8 cellular contexts compared by ENCODE assay signal in genomic region chr10:101120884-101121660, GRCh38. TPM values are rescaled to one million over a fixed set of nuclear protein-coding genes. Genes with fewer than 3 reads are reported as not detected.
A peak's percentile ranks its signal among the peaks of the same experiment; 100 is the strongest.
DNase-seq lines count a peak whose midpoint lies in the region; ATAC-seq, FAIRE-seq and TF ChIP-seq lines count a peak whose summit lies in the region.

No MANE protein-coding gene starts in this region.

- H3K9me3 ChIP-seq in CD4-positive, alpha-beta memory T cell (ENCODE audit: control insufficient read depth in 1 of 2, low read length in 2 of 2) = no peaks in the 10 kb centered on the region
- no peaks in the 10 kb centered on the region for H3K9me3 ChIP-seq in mammary epithelial cell (replicated peaks; ENCODE audit: insufficient read depth, low read length)
- no peaks in the 10 kb centered on the region for H3K9me3 ChIP-seq in mononuclear cell (ENCODE audit: low read depth, low read length)
- no peaks in the 10 kb centered on the region for H3K9me3 ChIP-seq in vagina

- H3K36me3 ChIP-seq in CD4-positive, alpha-beta memory T cell (ENCODE audit: insufficient read depth, low read length) = no peaks in the 10 kb centered on the region
- no peaks in the 10 kb centered on the region for H3K36me3 ChIP-seq in mammary epithelial cell (ENCODE audit: insufficient read depth, low read length)
- no peaks in the 10 kb centered on the region for H3K36me3 ChIP-seq in vagina

- H2AFZ ChIP-seq in mammary epithelial cell (ENCODE audit: low read depth, low read length) = peak overlapping the region; percentile 86

- H3K4me1 ChIP-seq in CD4-positive, alpha-beta memory T cell (ENCODE audit: insufficient read depth, low read length) = peaks cover 30% of the 10 kb centered on the region
- peaks cover 26% of the 10 kb centered on the region for H3K4me1 ChIP-seq in mammary epithelial cell (ENCODE audit: insufficient read depth, low read length)
- peaks cover 25% of the 10 kb centered on the region for H3K4me1 ChIP-seq in mononuclear cell (ENCODE audit: insufficient read depth, low read length)
- peaks cover 18% of the 10 kb centered on the region for H3K4me1 ChIP-seq in vagina

- no peak for TF ChIP-seq POLR2A in vagina (IDR thresholded peaks at IDR 0.05)

- H3K4me2 ChIP-seq in mammary epithelial cell (ENCODE audit: insufficient read depth, low read depth, low read length) = peak overlapping the region; percentile 82

- no peak for ATAC-seq in GM21737 (IDR thresholded peaks at IDR 0.05; ENCODE audit: unreplicated experiment)

- BruUV-seq in mammary epithelial cell (replicated peaks; lab: Mats Ljungman, UMichigan) = no TSS peak

- intact Hi-C loops in CD4-positive, alpha-beta memory T cell (cut with micrococcal nuclease) = loop anchor here (2.0 to 5.0 kb wide), 2 partner anchors 18 to 54 kb away; no protein-coding TSS in a partner anchor
- intact Hi-C loops in mammary epithelial cell (cut with micrococcal nuclease) = no loop called here
- intact Hi-C loops in vagina (cut with DNase I) = no loop called here

- H4K20me1 ChIP-seq in mammary epithelial cell (ENCODE audit: insufficient read depth, low read length) = no peaks in the 10 kb centered on the region

- peaks cover 36% of the 10 kb centered on the region for H3K27me3 ChIP-seq in CD4-positive, alpha-beta memory T cell (ENCODE audit: insufficient read depth, low read length)
- peaks cover 28% of the 10 kb centered on the region for H3K27me3 ChIP-seq in mammary epithelial cell (ENCODE audit: insufficient read depth, low read length)
- peaks cover 69% of the 10 kb centered on the region for H3K27me3 ChIP-seq in mononuclear cell (ENCODE audit: insufficient read depth, low read length)
- H3K27me3 ChIP-seq in vagina = peaks cover 20% of the 10 kb centered on the region

- POLR2A ChIA-PET in CD4-positive, alpha-beta memory T cell (lab: Charles Lee; ENCODE audit: partially characterized antibody) = no interaction called here

- DNase-seq in CD4-positive, alpha-beta memory T cell = peak in 4 of 5 donors; percentile 46 to 54 (median 48)
- DNase-seq in mammary epithelial cell (no peak), vagina (ENCODE audit: extremely low spot score in 2 of 2) (no peak), HTR-8/SVneo (ENCODE audit: insufficient read length, low spot score) (no peak), NCI-H446 (lab: John Stamatoyannopoulos, UW) (no peak)

- H3K4me3 ChIP-seq in CD4-positive, alpha-beta memory T cell (ENCODE audit: low read length in 2 of 2) = peak overlapping the region; percentile 62 to 84
- H3K4me3 ChIP-seq in mammary epithelial cell (replicated peaks in 1 of 3; ENCODE audit: insufficient read depth in 1 of 3, low read depth in 2 of 3, low read length in 3 of 3) (peak overlapping the region; percentile 1 to 34 (median 32)), mononuclear cell (ENCODE audit: low read length) (peak overlapping the region; percentile 30), vagina (peak overlapping the region; percentile 43 to 45)

- 35% methylated on average over 23 of the region's 41 CpGs for whole genome bisulfite sequencing in mammary epithelial cell (ENCODE audit: low coverage, missing lambda C conversion rate)

- H3K27ac ChIP-seq in CD4-positive, alpha-beta memory T cell (ENCODE audit: low read depth, low read length) = no peak overlapping the region
- H3K27ac ChIP-seq in mammary epithelial cell (ENCODE audit: insufficient read depth, low read depth, low read length) (no peak overlapping the region), vagina (no peak overlapping the region)

- in situ Hi-C loops in mammary epithelial cell (cut with MboI; ENCODE audit: low sequenced_read_pairs in 2 of 2) = no loop called here

- no peak overlapping the region for H3K9ac ChIP-seq in mammary epithelial cell (ENCODE audit: insufficient read depth, low read length)

- peak overlapping the region; percentile 62 to 94 (median 87) for H3K27ac Mint-ChIP-seq in CD4-positive, alpha-beta memory T cell
- peak overlapping the region; percentile 20 to 86 (median 73) for H3K27ac Mint-ChIP-seq in IgD-negative memory B cell

- H3K79me2 ChIP-seq in mammary epithelial cell (ENCODE audit: insufficient read depth, low read length) = no peaks in the 10 kb centered on the region

- H3K36me3 Mint-ChIP-seq in CD4-positive, alpha-beta memory T cell = peaks cover 0 to 4% of the 10 kb centered on the region in 2 donors
- H3K36me3 Mint-ChIP-seq in IgD-negative memory B cell = peaks cover 2% of the 10 kb centered on the region

- TF ChIP-seq CTCF in mammary epithelial cell (conservative IDR thresholded peaks at IDR 0.05 in 1 of 2, IDR thresholded peaks at IDR 0.05 in 1 of 2; ENCODE audit: extremely low read depth in 1 of 2, insufficient read depth in 1 of 2, low read depth in 1 of 2, low read length in 2 of 2) (no peak), vagina (IDR thresholded peaks at IDR 0.05) (no peak)

- dilution Hi-C loops in mammary epithelial cell (cut with HindIII; ENCODE audit: low sequenced_read_pairs) = no loop called here

- CTCF ChIA-PET in CD4-positive, alpha-beta memory T cell (lab: Charles Lee; ENCODE audit: partially characterized antibody) = interaction anchor here (1.2 to 8.4 kb wide), 4 partner anchors 21 to 26 kb away, joined by 3 to 55 read pairs (median 8); no protein-coding TSS in a partner anchor
- CTCF ChIA-PET in mammary epithelial cell (lab: Charles Lee; ENCODE audit: low non-redundant PET) = no interaction called here

- no peaks in the 10 kb centered on the region for H3K9me3 Mint-ChIP-seq in CD4-positive, alpha-beta memory T cell
- peaks cover 0 to 1% (median under 1%) of the 10 kb centered on the region in 3 donors for H3K9me3 Mint-ChIP-seq in IgD-negative memory B cell

- no peak for FAIRE-seq in HTR-8/SVneo (lab: Jason Lieb, UNC)

- H3K27me3 Mint-ChIP-seq in CD4-positive, alpha-beta memory T cell = peaks cover 22 to 42% of the 10 kb centered on the region in 2 donors
- H3K27me3 Mint-ChIP-seq in IgD-negative memory B cell = peaks cover 47% of the 10 kb centered on the region

- H3K4me1 Mint-ChIP-seq in CD4-positive, alpha-beta memory T cell = peaks cover 13 to 32% (median 25%) of the 10 kb centered on the region in 4 donors
- peaks cover 10 to 22% (median 19%) of the 10 kb centered on the region in 3 donors for H3K4me1 Mint-ChIP-seq in IgD-negative memory B cell

- peak overlapping the region; percentile 94 to 99 (median 98) for H3K4me3 Mint-ChIP-seq in CD4-positive, alpha-beta memory T cell
- peak overlapping the region; percentile 88 to 97 (median 94) for H3K4me3 Mint-ChIP-seq in IgD-negative memory B cell

RNA-seq across cellular contexts. Expression of gene TLX1, which starts 10.0 kb away (rescaled TPM):
- total RNA-seq in CD4-positive, alpha-beta memory T cell = not detected
- polyA plus RNA-seq in CD4-positive, alpha-beta memory T cell = not detected
- polyA plus RNA-seq in IgD-negative memory B cell (not detected), mammary epithelial cell (not detected)
- total RNA-seq in mammary epithelial cell (not detected), mononuclear cell (not detected), vagina (not detected)
- polyA minus RNA-seq in mammary epithelial cell = not detected

RNA-seq across cellular contexts. Expression of gene KAZALD1, which starts 59.3 kb away (rescaled TPM):
- not detected for total RNA-seq in CD4-positive, alpha-beta memory T cell
- polyA plus RNA-seq in CD4-positive, alpha-beta memory T cell = not detected
- polyA plus RNA-seq in IgD-negative memory B cell (not detected), mammary epithelial cell (0.92 TPM)
- total RNA-seq in mammary epithelial cell (1 to 10 TPM; 1.5 to 2.3 TPM), mononuclear cell (0.42 TPM), vagina (4.2 TPM)
- not detected for polyA minus RNA-seq in mammary epithelial cell

Comparison
In these comparisons a context has a peak if more than half of its experiments do, and no peak if none do; other contexts are left out.
1. DNase-seq: peak in CD4-positive, alpha-beta memory T cell (4 of 5); none in mammary epithelial cell (single experiment), vagina (0 of 2), HTR-8/SVneo (single experiment) and NCI-H446 (0 of 2).
2. Peak in every context shown above with its lines, with median percentiles within 50 percentile points of each other: H3K4me3 ChIP-seq.